8 cellular contexts compared by ENCODE assay signal in genomic region chr17:50061713-50062045, GRCh38. TPM values are rescaled to one million over a fixed set of nuclear protein-coding genes. Genes with fewer than 3 reads are reported as not detected.
DNase-seq lines count a peak whose midpoint lies in the region; ATAC-seq and TF ChIP-seq lines count a peak whose summit lies in the region.
"Not testable (repeated sequence)": the region's sequence is repeated elsewhere in the genome, so short reads cannot be mapped to it uniquely, and the experiment has no call there.

No MANE protein-coding gene starts in this region.

- TF ChIP-seq EP300 in transverse colon (IDR thresholded peaks at IDR 0.05; ENCODE audit: low read depth) = not testable (repeated sequence)

- peak overlapping the region; percentile 97 for H3K4me2 ChIP-seq in PC-3 (ENCODE audit: low read length)
- H3K4me2 ChIP-seq in skeletal muscle satellite cell (ENCODE audit: low read length) = peak overlapping the region; percentile 94

- H3K9ac ChIP-seq in PC-3 (ENCODE audit: low read length) (peak overlapping the region; percentile 95), skeletal muscle satellite cell (ENCODE audit: low read depth, low read length) (peak overlapping the region; percentile 84)

- not testable (repeated sequence) for H3K9me2 ChIP-seq in PC-3 (replicated peaks; ENCODE audit: low read length)

- DNase-seq in PC-3 = peak; percentile 33
- peak in 1 of 7 donors; percentile 10 for DNase-seq in adrenal gland
- DNase-seq in right cardiac atrium, transverse colon: not testable (repeated sequence)

- CTCF ChIA-PET in PC-3 (lab: Charles Lee) = interaction anchor here (0.7 to 1.9 kb wide), 2 partner anchors 34 to 577 kb away, joined by 4 to 21 read pairs; no protein-coding TSS in a partner anchor

- H3K4me1 ChIP-seq in ACC112 (ENCODE audit: control insufficient read depth, insufficient read depth, low read length, unreplicated experiment) = peaks cover 92% of the 10 kb centered on the region
- peaks cover 91% of the 10 kb centered on the region for H3K4me1 ChIP-seq in PC-3 (ENCODE audit: insufficient read depth, low read length)
- H3K4me1 ChIP-seq in adrenal gland (replicated peaks in 1 of 2) = peaks cover 79 to 89% of the 10 kb centered on the region in 2 donors
- peaks cover 21 to 52% of the 10 kb centered on the region in 2 donors for H3K4me1 ChIP-seq in esophagus (ENCODE audit: control insufficient read depth in 2 of 2, insufficient read depth in 2 of 2, low read length in 1 of 2)
- H3K4me1 ChIP-seq in right cardiac atrium (ENCODE audit: control insufficient read depth, insufficient read depth, low read length) = peaks cover 37% of the 10 kb centered on the region
- peaks cover 34 to 74% of the 10 kb centered on the region in 2 donors for H3K4me1 ChIP-seq in muscle layer of duodenum (ENCODE audit: control insufficient read depth in 1 of 2, insufficient read depth in 2 of 2, low read length in 2 of 2)
- peaks cover 96% of the 10 kb centered on the region for H3K4me1 ChIP-seq in skeletal muscle satellite cell (ENCODE audit: control insufficient read depth, insufficient read depth, low read length)
- H3K4me1 ChIP-seq in transverse colon = peaks cover 76 to 91% (median 80%) of the 10 kb centered on the region in 4 donors

- BruUV-seq in PC-3 (replicated peaks; lab: Mats Ljungman, UMichigan) = not testable (repeated sequence)

- H3K9me3 ChIP-seq in PC-3 (ENCODE audit: low read length); adrenal gland (replicated peaks in 1 of 3); esophagus (ENCODE audit: control insufficient read depth in 2 of 2, insufficient read depth in 1 of 2, low read depth in 1 of 2, low read length in 1 of 2); right cardiac atrium (ENCODE audit: control insufficient read depth, low read length); muscle layer of duodenum (ENCODE audit: control insufficient read depth in 1 of 2, low read length in 2 of 2); skeletal muscle satellite cell (replicated peaks; ENCODE audit: low read length); transverse colon: not testable (repeated sequence)

- intact Hi-C loops in PC-3 (cut with micrococcal nuclease) = loop anchor here (1.0 to 2.0 kb wide), 2 partner anchors 33 to 34 kb away; partner anchors contain the start of gene PDK2
- intact Hi-C loops in adrenal gland (cut with DNase I); right cardiac atrium (cut with DNase I); transverse colon (cut with DNase I; ENCODE audit: low total_unique reads): not testable (repeated sequence)

- H3F3A ChIP-seq in PC-3 (ENCODE audit: low read length, unreplicated experiment) = peaks cover 32% of the 10 kb centered on the region

- H3K79me2 ChIP-seq in ACC112 (ENCODE audit: control insufficient read depth, insufficient read depth, low read length, unreplicated experiment) (peaks cover 79% of the 10 kb centered on the region), PC-3 (ENCODE audit: low read length) (peaks cover 93% of the 10 kb centered on the region)

- in situ Hi-C loops in transverse colon (cut with MboI; ENCODE audit: low pct_ligation_motif_present in 1 of 4, low pct_unique_long_range_greater_than_20kb in 1 of 4, low sequenced_read_pairs in 3 of 4) = not testable (repeated sequence)

- peaks cover 32% of the 10 kb centered on the region for H4K20me1 ChIP-seq in PC-3 (ENCODE audit: low read length)

- H3K36me3 ChIP-seq in ACC112 (ENCODE audit: insufficient read depth, low read length) = peaks cover 20% of the 10 kb centered on the region
- peaks cover 41% of the 10 kb centered on the region for H3K36me3 ChIP-seq in PC-3 (ENCODE audit: low read depth, low read length)
- not testable (repeated sequence) for H3K36me3 ChIP-seq in adrenal gland (replicated peaks in 1 of 2); esophagus (ENCODE audit: control insufficient read depth in 2 of 2, insufficient read depth in 2 of 2, low read length in 1 of 2); muscle layer of duodenum (ENCODE audit: control insufficient read depth in 1 of 2, insufficient read depth in 2 of 2, low read length in 2 of 2); transverse colon
- peaks cover 42% of the 10 kb centered on the region for H3K36me3 ChIP-seq in skeletal muscle satellite cell (ENCODE audit: insufficient read depth, low read length)

- H3K27ac ChIP-seq in ACC112 (ENCODE audit: low read depth, low read length) = peak overlapping the region; percentile 98
- H3K27ac ChIP-seq in PC-3 (ENCODE audit: low read length) = peak overlapping the region; percentile 96
- peak overlapping the region in 4 of 5 donors; percentile 85 to 94 (median 92) for H3K27ac ChIP-seq in adrenal gland
- peak overlapping the region; percentile 88 to 94 for H3K27ac ChIP-seq in esophagus (ENCODE audit: low read depth in 2 of 2, low read length in 1 of 2)
- H3K27ac ChIP-seq in right cardiac atrium (ENCODE audit: low read length) = peak overlapping the region; percentile 91
- peak overlapping the region; percentile 56 for H3K27ac ChIP-seq in muscle layer of duodenum (ENCODE audit: low read length)
- H3K27ac ChIP-seq in transverse colon = peak overlapping the region; percentile 93 to 98 (median 96)

- not testable (repeated sequence) for ATAC-seq in PC-3, right cardiac atrium

- 88 to 100% (median 91%) methylated on average over 10 of the region's 10 CpGs for WGBS in adrenal gland, 4 donors
- 47 to 50% methylated on average over 10 of the region's 10 CpGs for WGBS in esophagus, 2 donors
- WGBS in right cardiac atrium = 81% methylated on average over 10 of the region's 10 CpGs
- 81% methylated on average over 10 of the region's 10 CpGs; no CpG with 5 or more reads in 1 of the 2 donors for WGBS in transverse colon (ENCODE audit: low coverage in 1 of 2), 2 donors

- not testable (repeated sequence) for TF ChIP-seq POLR2A in adrenal gland (IDR thresholded peaks at IDR 0.05); transverse colon (IDR thresholded peaks at IDR 0.05)

- not testable (repeated sequence) for H2AFZ ChIP-seq in ACC112 (ENCODE audit: low read length, unreplicated experiment); PC-3 (ENCODE audit: low read length)

- POLR2A ChIA-PET in PC-3 (lab: Charles Lee; ENCODE audit: unreplicated experiment) = interaction anchor here (0.5 to 1.7 kb wide), 4 partner anchors 19 to 1344 kb away, joined by 3 to 39 read pairs (median 4); no protein-coding TSS in a partner anchor

- TF ChIP-seq CTCF in PC-3 (conservative IDR thresholded peaks at IDR 0.05; ENCODE audit: low read depth, low read length); adrenal gland (IDR thresholded peaks at IDR 0.05); transverse colon (IDR thresholded peaks at IDR 0.05): not testable (repeated sequence)

- peak overlapping the region; percentile 82; the same call in 1 of the 2 replicates for H3K4me3 ChIP-seq in ACC112 (ENCODE audit: low read depth, low read length)
- peak overlapping the region; percentile 90 for H3K4me3 ChIP-seq in PC-3 (ENCODE audit: low read length)
- not testable (repeated sequence) for H3K4me3 ChIP-seq in adrenal gland; esophagus (ENCODE audit: low read depth in 1 of 2, low read length in 2 of 2); right cardiac atrium (ENCODE audit: low read length); muscle layer of duodenum (ENCODE audit: low read depth in 1 of 2, low read length in 2 of 2); transverse colon
- H3K4me3 ChIP-seq in skeletal muscle satellite cell (ENCODE audit: low read length) = peak overlapping the region; percentile 75

- not testable (repeated sequence) for H3K27me3 ChIP-seq in ACC112 (ENCODE audit: insufficient read depth, low read length); PC-3 (ENCODE audit: low read length); adrenal gland; esophagus (ENCODE audit: control insufficient read depth in 1 of 2, insufficient read depth in 2 of 2, low read length in 2 of 2); right cardiac atrium (ENCODE audit: control insufficient read depth, insufficient read depth); muscle layer of duodenum (ENCODE audit: low read depth, low read length); skeletal muscle satellite cell (ENCODE audit: control insufficient read depth, insufficient read depth, low read length); transverse colon

RNA-seq across cellular contexts. Expression of gene ITGA3, which starts 5.8 kb away (rescaled TPM):
- 598 and 763 TPM in 2 replicates for total RNA-seq in PC-3 (2014; rRNA removed)
- 100 to 1,000 TPM in 7 of 8 donors, 10 to 100 TPM in 1; 31.4 to 206 (median 134) TPM for total RNA-seq in adrenal gland
- polyA plus RNA-seq in adrenal gland = 100 to 1,000 TPM in 2 of 3 donors, 10 to 100 TPM in 1; 20.9 to 164 (median 116) TPM
- polyA plus RNA-seq in esophagus = 10 to 100 TPM; 38.3 to 41.8 TPM
- 10 to 100 TPM; 22.9 to 32.9 (median 28.4) TPM for total RNA-seq in right cardiac atrium
- polyA plus RNA-seq in right cardiac atrium = 21.5 TPM
- 105 and 121 TPM in 2 replicates for total RNA-seq in skeletal muscle satellite cell (2012; rRNA removed)
- 100 to 1,000 TPM; 147 to 294 (median 171) TPM for total RNA-seq in transverse colon

RNA-seq across cellular contexts. Expression of gene PDK2, which starts 33.5 kb away (rescaled TPM):
- total RNA-seq in PC-3 (2014; rRNA removed) (31.9 and 37.6 TPM in 2 replicates), adrenal gland (100 to 1,000 TPM in 7 of 8 donors, 10 to 100 TPM in 1; 98.9 to 225 (median 137) TPM), right cardiac atrium (100 to 1,000 TPM; 167 to 219 (median 182) TPM), transverse colon (100 to 1,000 TPM in 3 of 4 donors, 10 to 100 TPM in 1; 84.6 to 292 (median 136) TPM)
- polyA plus RNA-seq in adrenal gland (100 to 1,000 TPM in 1 of 3 donors, 10 to 100 TPM in 2; 48.5 to 110 (median 59.7) TPM), esophagus (10 to 100 TPM; 12.1 to 13.5 TPM), right cardiac atrium (149 TPM)
- total RNA-seq in skeletal muscle satellite cell (2012; rRNA removed) = 12.9 and 17.0 TPM in 2 replicates
